Comparison of ENCODE assay signal across 1 cellular context in genomic region chr1:55246896-55247295, GRCh38.
TF ChIP-seq lines count a peak whose summit lies in the region.

No MANE protein-coding gene starts in this region.

TF ChIP-seq in K562, 482 proteins besides CTCF, POLR2A, EP300 and RAD21 (continued from another document):
- TF ChIP-seq REST (CRISPR knock-in tag; IDR thresholded peaks at IDR 0.05; ENCODE audit: low read depth) (no peak), DEAF1 (CRISPR knock-in tag; IDR thresholded peaks at IDR 0.05) (no peak), C11orf30 (IDR thresholded peaks at IDR 0.05; ENCODE audit: low read depth) (no peak), IFI16 (CRISPR knock-in tag; IDR thresholded peaks at IDR 0.05) (no peak), NFE2 (IDR thresholded peaks at IDR 0.05; ENCODE audit: low read depth) (no peak), ZMIZ1 (IDR thresholded peaks at IDR 0.05; ENCODE audit: low read depth in 2 of 2, low read length in 2 of 2) (no peak), EWSR1 (IDR thresholded peaks at IDR 0.05; ENCODE audit: borderline replicate concordance, low read depth, partially characterized antibody) (no peak), RHOXF2B (CRISPR knock-in tag; conservative IDR thresholded peaks at IDR 0.05) (no peak), HDAC3 (IDR thresholded peaks at IDR 0.05; ENCODE audit: borderline replicate concordance, partially characterized antibody) (no peak), NCOA2 (IDR thresholded peaks at IDR 0.05; ENCODE audit: partially characterized antibody in 2 of 2) (no peak), TSC22D4 (tag; IDR thresholded peaks at IDR 0.05) (no peak), IRF1 (CRISPR knock-in tag; IDR thresholded peaks at IDR 0.05; ENCODE audit: borderline replicate concordance) (no peak)
